In genomic region chr12:120469450-120470149, GRCh38 we compare ENCODE assay signal across 8 cellular contexts. TPM values are rescaled to one million over a fixed set of nuclear protein-coding genes. Genes with fewer than 3 reads are reported as not detected.
A peak's percentile ranks its signal among the peaks of the same experiment; 100 is the strongest.
DNase-seq lines count a peak whose midpoint lies in the region; TF ChIP-seq lines count a peak whose summit lies in the region.

A gene with protein sequence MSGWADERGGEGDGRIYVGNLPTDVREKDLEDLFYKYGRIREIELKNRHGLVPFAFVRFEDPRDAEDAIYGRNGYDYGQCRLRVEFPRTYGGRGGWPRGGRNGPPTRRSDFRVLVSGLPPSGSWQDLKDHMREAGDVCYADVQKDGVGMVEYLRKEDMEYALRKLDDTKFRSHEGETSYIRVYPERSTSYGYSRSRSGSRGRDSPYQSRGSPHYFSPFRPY (minus strand): TSS chr12:120469748. CDS start chr12:120469609, 139 bp downstream.

- H3K27me3 ChIP-seq in GM06990 (replicated peaks; ENCODE audit: control insufficient read depth, insufficient read depth, low read length): no peaks in the 10 kb centered on the region

- peak within 1 kb of the TSS; percentile 82 for H3K4me3 ChIP-seq in GM06990 (replicated peaks; ENCODE audit: low read depth, low read length)

- H3K4me1 Mint-ChIP-seq in HFFc6 (ENCODE audit: low read depth): peaks cover 49% of the 10 kb centered on the region
- H3K4me1 Mint-ChIP-seq in activated naive CD4-positive, alpha-beta T cell treated with anti-CD3 and anti-CD28 coated beads, Interleukin-2, amount 10 ng/mL, durations not matched to agents 7 days and 5 days: peaks cover 39% of the 10 kb centered on the region

- H3K36me3 ChIP-seq in GM06990 (ENCODE audit: control insufficient read depth, insufficient read depth, low read length): peaks cover 11% of the 10 kb centered on the region

- H3K27ac ChIP-seq in temporal lobe (ENCODE audit: low read depth, low read length): peak within 1 kb of the TSS; percentile 87

- DNase-seq in GM06990 (ENCODE audit: extremely low read depth, insufficient read length) (peak; percentile 99), HFFc6 (peak; percentile 93), NAMALWA (ENCODE audit: low spot score) (peak; percentile 97), SK-N-DZ (ENCODE audit: low spot score) (peak; percentile 97), globus pallidus (ENCODE audit: low spot score) (peak; percentile 94), occipital lobe (lab: John Stamatoyannopoulos, UW) (peak; percentile 93)
- peak; percentile 97 for DNase-seq in activated naive CD4-positive, alpha-beta T cell treated with anti-CD3 and anti-CD28 coated beads, Interleukin-2, amount 10 ng/mL, durations not matched to agents 7 days and 5 days

- peak within 1 kb of the TSS; percentile 82 for H3K27ac Mint-ChIP-seq in HFFc6
- peak within 1 kb of the TSS; percentile 90 for H3K27ac Mint-ChIP-seq in activated naive CD4-positive, alpha-beta T cell treated with anti-CD3 and anti-CD28 coated beads, Interleukin-2, amount 10 ng/mL, durations not matched to agents 7 days and 5 days

- H3K27me3 Mint-ChIP-seq in HFFc6 (ENCODE audit: insufficient read depth): peaks cover 2% of the 10 kb centered on the region; the same call in 1 of the 2 replicates
- peaks cover 7% of the 10 kb centered on the region for H3K27me3 Mint-ChIP-seq in activated naive CD4-positive, alpha-beta T cell treated with anti-CD3 and anti-CD28 coated beads, Interleukin-2, amount 10 ng/mL, durations not matched to agents 7 days and 5 days

- no peaks in the 10 kb centered on the region for H3K9me3 Mint-ChIP-seq in HFFc6
- no peaks in the 10 kb centered on the region for H3K9me3 Mint-ChIP-seq in activated naive CD4-positive, alpha-beta T cell treated with anti-CD3 and anti-CD28 coated beads, Interleukin-2, amount 10 ng/mL, durations not matched to agents 7 days and 5 days

- peak; percentile 94 for TF ChIP-seq CTCF in GM06990 (IDR thresholded peaks at IDR 0.05; ENCODE audit: insufficient read depth, low read length, poor library complexity, severe bottlenecking)
- TF ChIP-seq CTCF in HFFc6 (IDR thresholded peaks at IDR 0.05): peak; percentile 89

- peak within 1 kb of the TSS; percentile 95 for H3K4me3 Mint-ChIP-seq in HFFc6
- peak within 1 kb of the TSS; percentile 93 for H3K4me3 Mint-ChIP-seq in activated naive CD4-positive, alpha-beta T cell treated with anti-CD3 and anti-CD28 coated beads, Interleukin-2, amount 10 ng/mL, durations not matched to agents 7 days and 5 days

- CTCF ChIA-PET in activated naive CD4-positive, alpha-beta T cell treated with anti-CD3 and anti-CD28 coated beads, Interleukin-2, amount 10 ng/mL, durations not matched to agents 7 days and 5 days (lab: Charles Lee): interaction anchor here (0.7 to 2.6 kb wide), 15 partner anchors 10 to 152 kb away, joined by 3 to 7 read pairs (median 3); partner anchors contain the start of genes COX6A1 and POP5

- H3K36me3 Mint-ChIP-seq in HFFc6 (ENCODE audit: low read depth): peaks cover 31% of the 10 kb centered on the region
- peaks cover 24% of the 10 kb centered on the region for H3K36me3 Mint-ChIP-seq in activated naive CD4-positive, alpha-beta T cell treated with anti-CD3 and anti-CD28 coated beads, Interleukin-2, amount 10 ng/mL, durations not matched to agents 7 days and 5 days

RNA-seq across cellular contexts. Expression of the gene that starts here (rescaled TPM):
- total RNA-seq in HFFc6 (2021; fragmentation: NEBNext Ultra II Directional; extraction: Animal tissue kit (Norgen Biotek cat#: 25700)): 100 to 1,000 TPM; 232 to 247 (median 238) TPM
- 312 and 347 TPM in 2 replicates for polyA plus RNA-seq in SK-N-DZ (2014; cell fraction: cytosol; rRNA removed)
- polyA plus RNA-seq in SK-N-DZ (2014; cell fraction: nucleus; rRNA removed): 306 and 335 TPM in 2 replicates
- total RNA-seq in occipital lobe: 87.8 TPM
- 73.8 TPM for total RNA-seq in temporal lobe

Comparison
In these comparisons a context has a peak if more than half of its experiments do, and no peak if none do; other contexts are left out.
1. Peak in every context shown above with its lines: DNase-seq, H3K4me3 ChIP-seq and H3K27ac ChIP-seq.